In the genomic region with DNA sequence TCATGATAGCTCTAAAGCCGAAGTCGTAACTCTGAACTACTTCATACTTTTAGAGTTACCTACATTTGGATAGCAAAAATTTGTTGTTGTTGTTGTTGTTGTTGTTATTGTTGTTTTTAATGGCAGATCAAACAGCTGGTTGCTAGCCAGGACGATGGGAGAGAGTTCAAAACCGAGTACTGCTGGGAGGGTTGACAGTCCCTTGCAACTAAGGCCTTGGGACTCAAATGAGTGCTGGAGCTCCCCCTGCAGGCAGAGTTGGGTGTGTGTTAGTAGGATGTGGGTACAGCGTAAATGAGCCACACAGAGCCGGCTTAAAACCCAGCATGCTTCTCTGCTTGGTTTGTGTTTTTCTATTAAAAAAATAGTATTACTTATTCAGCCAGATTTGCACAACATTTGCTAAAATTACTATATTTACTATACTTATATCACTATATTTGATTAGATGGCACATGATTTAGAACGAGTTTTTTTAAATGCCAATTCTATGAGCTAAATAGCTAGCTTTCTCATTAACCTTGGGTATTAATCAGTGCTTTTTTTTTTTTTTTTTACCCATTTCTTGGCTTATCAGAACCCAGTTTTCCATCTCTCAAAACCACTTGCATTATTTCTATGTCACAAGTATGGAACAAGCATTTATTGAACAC, we compare ENCODE assay signal across 8 cellular contexts.
A peak's percentile ranks its signal among the peaks of the same experiment; 100 is the strongest.
DNase-seq lines count a peak whose midpoint lies in the region; ATAC-seq, FAIRE-seq and TF ChIP-seq lines count a peak whose summit lies in the region.

No MANE protein-coding gene starts in this region.

- no peak overlapping the region for H3K9ac ChIP-seq in mammary epithelial cell (ENCODE audit: insufficient read depth, low read length)

- no peak overlapping the region for H3K4me3 ChIP-seq in WERI-Rb-1 (ENCODE audit: low read depth, low read length)
- H3K4me3 ChIP-seq in mammary epithelial cell (replicated peaks in 1 of 3; ENCODE audit: insufficient read depth in 1 of 3, low read depth in 2 of 3, low read length in 3 of 3): no peak overlapping the region

- no peak overlapping the region for H3K27ac ChIP-seq in WERI-Rb-1
- no peak overlapping the region for H3K27ac ChIP-seq in mammary epithelial cell (ENCODE audit: insufficient read depth, low read depth, low read length)

- no peaks in the 10 kb centered on the region for H3K79me2 ChIP-seq in mammary epithelial cell (ENCODE audit: insufficient read depth, low read length)

- no peaks in the 10 kb centered on the region for H4K20me1 ChIP-seq in mammary epithelial cell (ENCODE audit: insufficient read depth, low read length)

- H3K4me1 ChIP-seq in mammary epithelial cell (ENCODE audit: insufficient read depth, low read length): no peaks in the 10 kb centered on the region

- dilution Hi-C loops in mammary epithelial cell (cut with HindIII; ENCODE audit: low sequenced_read_pairs): no loop called here

- TF ChIP-seq CTCF in WERI-Rb-1 (IDR thresholded peaks at IDR 0.05; ENCODE audit: low read depth, low read length): peak; percentile 88
- TF ChIP-seq CTCF in mammary epithelial cell (conservative IDR thresholded peaks at IDR 0.05 in 1 of 2, IDR thresholded peaks at IDR 0.05 in 1 of 2; ENCODE audit: extremely low read depth in 1 of 2, insufficient read depth in 1 of 2, low read depth in 1 of 2, low read length in 2 of 2): peak; percentile 85 to 93

- CTCF ChIA-PET in mammary epithelial cell (lab: Charles Lee; ENCODE audit: low non-redundant PET): interaction anchor here (0.5 to 0.8 kb wide), 6 partner anchors 16 to 304 kb away, joined by 3 to 6 read pairs (median 4); a partner anchor contains a TSS

- no peak overlapping the region for H2AFZ ChIP-seq in mammary epithelial cell (ENCODE audit: low read depth, low read length)

- no peaks in the 10 kb centered on the region for H3K36me3 ChIP-seq in WERI-Rb-1
- no peaks in the 10 kb centered on the region for H3K36me3 ChIP-seq in mammary epithelial cell (ENCODE audit: insufficient read depth, low read length)

- WGBS in mammary epithelial cell (ENCODE audit: low coverage, missing lambda C conversion rate): 42% methylated on average over 7 of the region's 7 CpGs

- no peak overlapping the region for H3K4me2 ChIP-seq in mammary epithelial cell (ENCODE audit: insufficient read depth, low read depth, low read length)

- no TSS peak for BruUV-seq in mammary epithelial cell (replicated peaks; lab: Mats Ljungman, UMichigan)

- H3K9me3 ChIP-seq in WERI-Rb-1 (ENCODE audit: severe bottlenecking) (no peaks in the 10 kb centered on the region), mammary epithelial cell (replicated peaks; ENCODE audit: insufficient read depth, low read length) (no peaks in the 10 kb centered on the region)

- ATAC-seq in GM18868 (IDR thresholded peaks at IDR 0.05; ENCODE audit: unreplicated experiment) (peak; percentile 91), HG03159 (IDR thresholded peaks at IDR 0.05; ENCODE audit: unreplicated experiment) (peak; percentile 86)

- H3K27me3 ChIP-seq in WERI-Rb-1 (ENCODE audit: insufficient read depth, low read depth, severe bottlenecking): no peaks in the 10 kb centered on the region
- no peaks in the 10 kb centered on the region for H3K27me3 ChIP-seq in mammary epithelial cell (ENCODE audit: insufficient read depth, low read length)

- in situ Hi-C loops in mammary epithelial cell (cut with MboI; ENCODE audit: low sequenced_read_pairs in 2 of 2): loop anchor here (10.0 to 25.0 kb wide), 2 partner anchors 308 to 446 kb away; a partner anchor contains a TSS

- FAIRE-seq in islet of Langerhans (lab: Jason Lieb, UNC): peak; percentile 77

- intact Hi-C loops in mammary epithelial cell (cut with micrococcal nuclease): loop anchor here (1.0 to 10.0 kb wide), 4 partner anchors 190 to 528 kb away; a partner anchor contains a TSS

- DNase-seq in AG08395 (ENCODE audit: low spot score) (peak; percentile 93), NCI-H2196 treated with DMSO at 0.1 percent for 48 hours (lab: John Stamatoyannopoulos, UW; ENCODE audit: unreplicated experiment) (peak; percentile 40), WERI-Rb-1 (peak; percentile 90), mammary epithelial cell (peak; percentile 64)
- DNase-seq in stimulated activated CD4-positive, alpha-beta T cell treated with anti-CD3 and anti-CD28 coated beads, Interleukin-1b, Interleukin-23, amount 100 ng/mL, for 4 hours (ENCODE audit: low read depth in 2 of 2): peak; percentile 74 to 76

Comparison
In these comparisons a context has a peak if more than half of its experiments do, and no peak if none do; other contexts are left out.
1. DNase-seq: peak in every context shown above with its lines; median percentile 93 in AG08395; 90 in WERI-Rb-1; 75 in stimulated activated CD4-positive, alpha-beta T cell treated with anti-CD3 and anti-CD28 coated beads, Interleukin-1b, Interleukin-23, amount 100 ng/mL, for 4 hours; 64 in mammary epithelial cell; 40 in NCI-H2196 treated with DMSO at 0.1 percent for 48 hours.